In the genomic region with DNA sequence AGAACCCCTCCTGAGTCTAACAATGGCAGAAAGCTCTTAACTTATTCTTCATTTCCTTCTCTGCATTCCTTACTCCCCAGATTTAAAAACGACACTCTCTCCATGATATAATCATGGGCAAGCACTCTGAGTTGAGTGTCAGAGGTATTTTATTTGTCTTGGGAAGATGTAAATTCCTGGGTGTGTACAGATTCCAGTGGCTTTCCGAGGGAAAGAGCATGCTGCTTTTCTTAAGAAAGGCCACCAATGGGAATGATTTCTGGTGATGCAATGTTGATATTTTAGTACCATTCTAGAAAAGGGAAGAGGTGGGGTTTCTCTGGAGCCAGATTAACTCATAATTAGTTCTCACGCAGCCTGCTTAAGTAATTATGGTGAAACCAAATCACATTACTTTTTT, we compare ENCODE assay signal across 1 cellular context.
TF ChIP-seq lines count a peak whose summit lies in the region.

No MANE protein-coding gene starts in this region.

TF ChIP-seq in H1, 55 proteins besides CTCF, POLR2A, EP300 and RAD21:
- TF ChIP-seq ZNF274 (IDR thresholded peaks at IDR 0.05; ENCODE audit: borderline replicate concordance, extremely low read depth, low read length) (no peak), SRF (IDR thresholded peaks at IDR 0.05; ENCODE audit: low read depth, low read length) (no peak), SIRT6 (IDR thresholded peaks at IDR 0.05; ENCODE audit: low read length) (no peak), NANOG (IDR thresholded peaks at IDR 0.05; ENCODE audit: insufficient read depth, low read depth, low read length, poor library complexity, severe bottlenecking) (no peak), EZH2 (IDR thresholded peaks at IDR 0.05; ENCODE audit: low read depth, low read length, severe bottlenecking) (no peak), SP2 (IDR thresholded peaks at IDR 0.05; ENCODE audit: low read length) (no peak), FOSL1 (IDR thresholded peaks at IDR 0.05; ENCODE audit: insufficient read depth, low read depth, low read length) (no peak), ASH2L (IDR thresholded peaks at IDR 0.05; ENCODE audit: low read length) (no peak), POLR2AphosphoS5 (IDR thresholded peaks at IDR 0.05; ENCODE audit: low read depth, low read length) (no peak), RXRA (IDR thresholded peaks at IDR 0.05; ENCODE audit: insufficient read depth, low read depth, low read length) (no peak), SUZ12 (IDR thresholded peaks at IDR 0.05; ENCODE audit: low read length) (no peak), SP1 (IDR thresholded peaks at IDR 0.05; ENCODE audit: low read depth, low read length) (no peak)
- TF ChIP-seq, protein P1, sequence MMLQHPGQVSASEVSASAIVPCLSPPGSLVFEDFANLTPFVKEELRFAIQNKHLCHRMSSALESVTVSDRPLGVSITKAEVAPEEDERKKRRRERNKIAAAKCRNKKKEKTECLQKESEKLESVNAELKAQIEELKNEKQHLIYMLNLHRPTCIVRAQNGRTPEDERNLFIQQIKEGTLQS (IDR thresholded peaks at IDR 0.05; ENCODE audit: insufficient read depth, low read depth, low read length), result no peak
- TF ChIP-seq, protein P2, sequence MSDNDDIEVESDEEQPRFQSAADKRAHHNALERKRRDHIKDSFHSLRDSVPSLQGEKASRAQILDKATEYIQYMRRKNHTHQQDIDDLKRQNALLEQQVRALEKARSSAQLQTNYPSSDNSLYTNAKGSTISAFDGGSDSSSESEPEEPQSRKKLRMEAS (IDR thresholded peaks at IDR 0.05), result no peak
- TF ChIP-seq, protein P3, sequence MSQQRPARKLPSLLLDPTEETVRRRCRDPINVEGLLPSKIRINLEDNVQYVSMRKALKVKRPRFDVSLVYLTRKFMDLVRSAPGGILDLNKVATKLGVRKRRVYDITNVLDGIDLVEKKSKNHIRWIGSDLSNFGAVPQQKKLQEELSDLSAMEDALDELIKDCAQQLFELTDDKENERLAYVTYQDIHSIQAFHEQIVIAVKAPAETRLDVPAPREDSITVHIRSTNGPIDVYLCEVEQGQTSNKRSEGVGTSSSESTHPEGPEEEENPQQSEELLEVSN (IDR thresholded peaks at IDR 0.05), result no peak
- TF ChIP-seq, protein P4, sequence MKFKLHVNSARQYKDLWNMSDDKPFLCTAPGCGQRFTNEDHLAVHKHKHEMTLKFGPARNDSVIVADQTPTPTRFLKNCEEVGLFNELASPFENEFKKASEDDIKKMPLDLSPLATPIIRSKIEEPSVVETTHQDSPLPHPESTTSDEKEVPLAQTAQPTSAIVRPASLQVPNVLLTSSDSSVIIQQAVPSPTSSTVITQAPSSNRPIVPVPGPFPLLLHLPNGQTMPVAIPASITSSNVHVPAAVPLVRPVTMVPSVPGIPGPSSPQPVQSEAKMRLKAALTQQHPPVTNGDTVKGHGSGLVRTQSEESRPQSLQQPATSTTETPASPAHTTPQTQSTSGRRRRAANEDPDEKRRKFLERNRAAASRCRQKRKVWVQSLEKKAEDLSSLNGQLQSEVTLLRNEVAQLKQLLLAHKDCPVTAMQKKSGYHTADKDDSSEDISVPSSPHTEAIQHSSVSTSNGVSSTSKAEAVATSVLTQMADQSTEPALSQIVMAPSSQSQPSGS (IDR thresholded peaks at IDR 0.05; ENCODE audit: low read length), result no peak
- TF ChIP-seq, protein P5, sequence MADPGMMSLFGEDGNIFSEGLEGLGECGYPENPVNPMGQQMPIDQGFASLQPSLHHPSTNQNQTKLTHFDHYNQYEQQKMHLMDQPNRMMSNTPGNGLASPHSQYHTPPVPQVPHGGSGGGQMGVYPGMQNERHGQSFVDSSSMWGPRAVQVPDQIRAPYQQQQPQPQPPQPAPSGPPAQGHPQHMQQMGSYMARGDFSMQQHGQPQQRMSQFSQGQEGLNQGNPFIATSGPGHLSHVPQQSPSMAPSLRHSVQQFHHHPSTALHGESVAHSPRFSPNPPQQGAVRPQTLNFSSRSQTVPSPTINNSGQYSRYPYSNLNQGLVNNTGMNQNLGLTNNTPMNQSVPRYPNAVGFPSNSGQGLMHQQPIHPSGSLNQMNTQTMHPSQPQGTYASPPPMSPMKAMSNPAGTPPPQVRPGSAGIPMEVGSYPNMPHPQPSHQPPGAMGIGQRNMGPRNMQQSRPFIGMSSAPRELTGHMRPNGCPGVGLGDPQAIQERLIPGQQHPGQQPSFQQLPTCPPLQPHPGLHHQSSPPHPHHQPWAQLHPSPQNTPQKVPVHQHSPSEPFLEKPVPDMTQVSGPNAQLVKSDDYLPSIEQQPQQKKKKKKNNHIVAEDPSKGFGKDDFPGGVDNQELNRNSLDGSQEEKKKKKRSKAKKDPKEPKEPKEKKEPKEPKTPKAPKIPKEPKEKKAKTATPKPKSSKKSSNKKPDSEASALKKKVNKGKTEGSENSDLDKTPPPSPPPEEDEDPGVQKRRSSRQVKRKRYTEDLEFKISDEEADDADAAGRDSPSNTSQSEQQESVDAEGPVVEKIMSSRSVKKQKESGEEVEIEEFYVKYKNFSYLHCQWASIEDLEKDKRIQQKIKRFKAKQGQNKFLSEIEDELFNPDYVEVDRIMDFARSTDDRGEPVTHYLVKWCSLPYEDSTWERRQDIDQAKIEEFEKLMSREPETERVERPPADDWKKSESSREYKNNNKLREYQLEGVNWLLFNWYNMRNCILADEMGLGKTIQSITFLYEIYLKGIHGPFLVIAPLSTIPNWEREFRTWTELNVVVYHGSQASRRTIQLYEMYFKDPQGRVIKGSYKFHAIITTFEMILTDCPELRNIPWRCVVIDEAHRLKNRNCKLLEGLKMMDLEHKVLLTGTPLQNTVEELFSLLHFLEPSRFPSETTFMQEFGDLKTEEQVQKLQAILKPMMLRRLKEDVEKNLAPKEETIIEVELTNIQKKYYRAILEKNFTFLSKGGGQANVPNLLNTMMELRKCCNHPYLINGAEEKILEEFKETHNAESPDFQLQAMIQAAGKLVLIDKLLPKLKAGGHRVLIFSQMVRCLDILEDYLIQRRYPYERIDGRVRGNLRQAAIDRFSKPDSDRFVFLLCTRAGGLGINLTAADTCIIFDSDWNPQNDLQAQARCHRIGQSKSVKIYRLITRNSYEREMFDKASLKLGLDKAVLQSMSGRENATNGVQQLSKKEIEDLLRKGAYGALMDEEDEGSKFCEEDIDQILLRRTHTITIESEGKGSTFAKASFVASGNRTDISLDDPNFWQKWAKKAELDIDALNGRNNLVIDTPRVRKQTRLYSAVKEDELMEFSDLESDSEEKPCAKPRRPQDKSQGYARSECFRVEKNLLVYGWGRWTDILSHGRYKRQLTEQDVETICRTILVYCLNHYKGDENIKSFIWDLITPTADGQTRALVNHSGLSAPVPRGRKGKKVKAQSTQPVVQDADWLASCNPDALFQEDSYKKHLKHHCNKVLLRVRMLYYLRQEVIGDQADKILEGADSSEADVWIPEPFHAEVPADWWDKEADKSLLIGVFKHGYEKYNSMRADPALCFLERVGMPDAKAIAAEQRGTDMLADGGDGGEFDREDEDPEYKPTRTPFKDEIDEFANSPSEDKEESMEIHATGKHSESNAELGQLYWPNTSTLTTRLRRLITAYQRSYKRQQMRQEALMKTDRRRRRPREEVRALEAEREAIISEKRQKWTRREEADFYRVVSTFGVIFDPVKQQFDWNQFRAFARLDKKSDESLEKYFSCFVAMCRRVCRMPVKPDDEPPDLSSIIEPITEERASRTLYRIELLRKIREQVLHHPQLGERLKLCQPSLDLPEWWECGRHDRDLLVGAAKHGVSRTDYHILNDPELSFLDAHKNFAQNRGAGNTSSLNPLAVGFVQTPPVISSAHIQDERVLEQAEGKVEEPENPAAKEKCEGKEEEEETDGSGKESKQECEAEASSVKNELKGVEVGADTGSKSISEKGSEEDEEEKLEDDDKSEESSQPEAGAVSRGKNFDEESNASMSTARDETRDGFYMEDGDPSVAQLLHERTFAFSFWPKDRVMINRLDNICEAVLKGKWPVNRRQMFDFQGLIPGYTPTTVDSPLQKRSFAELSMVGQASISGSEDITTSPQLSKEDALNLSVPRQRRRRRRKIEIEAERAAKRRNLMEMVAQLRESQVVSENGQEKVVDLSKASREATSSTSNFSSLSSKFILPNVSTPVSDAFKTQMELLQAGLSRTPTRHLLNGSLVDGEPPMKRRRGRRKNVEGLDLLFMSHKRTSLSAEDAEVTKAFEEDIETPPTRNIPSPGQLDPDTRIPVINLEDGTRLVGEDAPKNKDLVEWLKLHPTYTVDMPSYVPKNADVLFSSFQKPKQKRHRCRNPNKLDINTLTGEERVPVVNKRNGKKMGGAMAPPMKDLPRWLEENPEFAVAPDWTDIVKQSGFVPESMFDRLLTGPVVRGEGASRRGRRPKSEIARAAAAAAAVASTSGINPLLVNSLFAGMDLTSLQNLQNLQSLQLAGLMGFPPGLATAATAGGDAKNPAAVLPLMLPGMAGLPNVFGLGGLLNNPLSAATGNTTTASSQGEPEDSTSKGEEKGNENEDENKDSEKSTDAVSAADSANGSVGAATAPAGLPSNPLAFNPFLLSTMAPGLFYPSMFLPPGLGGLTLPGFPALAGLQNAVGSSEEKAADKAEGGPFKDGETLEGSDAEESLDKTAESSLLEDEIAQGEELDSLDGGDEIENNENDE (IDR thresholded peaks at IDR 0.05; ENCODE audit: insufficient replicate concordance, low read length), result no peak
